Comparison of ENCODE assay signal across 1 cellular context in genomic region chr12:81094718-81095360, GRCh38.
TF ChIP-seq lines count a peak whose summit lies in the region.

No MANE protein-coding gene starts in this region.

TF ChIP-seq in HepG2, 621 proteins besides CTCF, POLR2A, EP300 and RAD21:
- TF ChIP-seq CENPT (CRISPR knock-in tag; IDR thresholded peaks at IDR 0.05; ENCODE audit: low read depth) (no peak), BRD4 (CRISPR knock-in tag; IDR thresholded peaks at IDR 0.05) (no peak), RBM22 (optimal IDR thresholded peaks at IDR 0.05; ENCODE audit: low read length) (peak; percentile 90)
